Comparison of ENCODE assay signal across 8 cellular contexts in genomic region chr2:231563378-231563961, GRCh38. TPM values are rescaled to one million over a fixed set of nuclear protein-coding genes. Genes with fewer than 3 reads are reported as not detected.
DNase-seq lines count a peak whose midpoint lies in the region; ATAC-seq and TF ChIP-seq lines count a peak whose summit lies in the region.

No MANE protein-coding gene starts in this region.

- DNase-seq in ELF-1 (ENCODE audit: low read depth, low spot score) (peak; percentile 64), NAMALWA (ENCODE audit: low spot score) (peak; percentile 77), fibroblast of gingiva (ENCODE audit: low read depth) (peak; percentile 45), neural crest cell (ENCODE audit: low read depth, low spot score) (peak; percentile 43)

- H3K27ac ChIP-seq in 22Rv1, result no peak overlapping the region

- H3K9me3 Mint-ChIP-seq in neural crest cell, result no peaks in the 10 kb centered on the region

- H3K4me3 Mint-ChIP-seq in neural crest cell, result no peak overlapping the region

- no peak overlapping the region for H3K27ac Mint-ChIP-seq in neural crest cell (ENCODE audit: unreplicated experiment)

- ATAC-seq in GM21447 (IDR thresholded peaks at IDR 0.05; ENCODE audit: unreplicated experiment) (no peak), HG02981 (IDR thresholded peaks at IDR 0.05; ENCODE audit: unreplicated experiment) (no peak)

- no peak overlapping the region for H3K4me3 ChIP-seq in WI38 (ENCODE audit: low read depth, low read length)

- no peaks in the 10 kb centered on the region for H3K4me1 Mint-ChIP-seq in neural crest cell

- TF ChIP-seq CTCF in 22Rv1 (IDR thresholded peaks at IDR 0.05) (peak; percentile 71), WI38 (IDR thresholded peaks at IDR 0.05; ENCODE audit: low read depth, low read length) (peak; percentile 75), neural crest cell (conservative IDR thresholded peaks at IDR 0.05) (peak; percentile 77)

- H3K36me3 Mint-ChIP-seq in neural crest cell (ENCODE audit: low read depth), result no peaks in the 10 kb centered on the region

- no peaks in the 10 kb centered on the region for H3K27me3 Mint-ChIP-seq in neural crest cell (ENCODE audit: low read depth)

RNA-seq across cellular contexts. Expression of gene TEX44, which starts 29.2 kb away (rescaled TPM):
- total RNA-seq in neural crest cell, result not detected in 2 replicates

RNA-seq across cellular contexts. Expression of gene NMUR1, which starts 33.2 kb away (rescaled TPM):
- not detected in 2 replicates for total RNA-seq in neural crest cell
